10 cellular contexts compared by ENCODE assay signal in genomic region chrX:96372313-96373046, GRCh38.
A peak's percentile ranks its signal among the peaks of the same experiment; 100 is the strongest.
DNase-seq lines count a peak whose midpoint lies in the region; ATAC-seq and TF ChIP-seq lines count a peak whose summit lies in the region.
"Had no signal": no experiment of that assay in that cellular context is flagged by ENCODE, and none has a peak within 500 bp of the region (broad histone marks: within the 10 kb centered on the region; RNA-seq: fewer than 3 reads in every experiment).

No MANE protein-coding gene starts in this region.

- H3K27ac Mint-ChIP-seq in activated naive CD8-positive, alpha-beta T cell treated with anti-CD3 and anti-CD28 coated beads for 36 hours, result no peak overlapping the region
- H3K27ac Mint-ChIP-seq: T-helper 1 cell treated with Interleukin-12 subunit alpha and Interleukin-12 subunit beta and Interleukin-4 antibody, amounts not matched to agents 30 μg/mL and 1 μg/mL, for 36 hours had no signal

- peak overlapping the region; percentile 22 for H3K56ac ChIP-seq in mesendoderm (ENCODE audit: low read length)

- no peak overlapping the region for H3K23ac ChIP-seq in mesendoderm (ENCODE audit: low read length)

- no peak overlapping the region for H4K8ac ChIP-seq in mesendoderm (ENCODE audit: low read depth, low read length)

- H3K79me2 ChIP-seq in DOHH2 (ENCODE audit: control insufficient read depth, low read length) (no peaks in the 10 kb centered on the region), HCT116 (ENCODE audit: insufficient read depth, low read length) (no peaks in the 10 kb centered on the region), mesendoderm (ENCODE audit: control insufficient read depth, insufficient read depth, low read length) (no peaks in the 10 kb centered on the region)

- no peak overlapping the region for H3K18ac ChIP-seq in mesendoderm (ENCODE audit: low read length)

- RAD21 ChIA-PET in HCT116 (lab: Charles Lee; ENCODE audit: low non-redundant PET in 1 of 2, low total read pairs in 2 of 2, uncharacterized antibody in 2 of 2, unreplicated experiment in 2 of 2), result no interaction called here

- no peaks in the 10 kb centered on the region for H3K9me2 ChIP-seq in DOHH2 (replicated peaks; ENCODE audit: control insufficient read depth, low read length)
- H3K9me2 ChIP-seq in HCT116 (ENCODE audit: insufficient read depth), result no peaks in the 10 kb centered on the region

- H3K9ac ChIP-seq in HCT116 (ENCODE audit: low read length), result no peak overlapping the region
- H3K9ac ChIP-seq in colonic mucosa (ENCODE audit: low read depth in 2 of 2, low read length in 2 of 2), result no peak overlapping the region
- no peak overlapping the region for H3K9ac ChIP-seq in mesendoderm (ENCODE audit: low read length)

- no peak overlapping the region for H2BK120ac ChIP-seq in mesendoderm (ENCODE audit: low read depth, low read length)

- no TSS peak for BruUV-seq in HCT116 (replicated peaks; lab: Mats Ljungman, UMichigan)

- H2AK5ac ChIP-seq in mesendoderm (ENCODE audit: low read length), result no peak overlapping the region

- H3K4me1 Mint-ChIP-seq in activated naive CD8-positive, alpha-beta T cell treated with anti-CD3 and anti-CD28 coated beads for 36 hours, result no peaks in the 10 kb centered on the region

- intact Hi-C loops in HCT116 (cut with micrococcal nuclease) (no loop called here), colonic mucosa (cut with DNase I) (no loop called here)

- no peaks in the 10 kb centered on the region for H3K79me1 ChIP-seq in mesendoderm (ENCODE audit: low read length)

- CTCF ChIA-PET in HCT116 (lab: Charles Lee), result no interaction called here

- H3K36me3 Mint-ChIP-seq in activated naive CD8-positive, alpha-beta T cell treated with anti-CD3 and anti-CD28 coated beads for 36 hours, result no peaks in the 10 kb centered on the region

- H4K20me1 ChIP-seq in DOHH2 (ENCODE audit: control insufficient read depth, insufficient read depth, low read depth, low read length) (no peaks in the 10 kb centered on the region), HCT116 (ENCODE audit: insufficient read depth) (no peaks in the 10 kb centered on the region)

- peak; percentile 42; the same call in 1 of the 2 replicates for TF ChIP-seq RAD21 in HCT116 (IDR thresholded peaks at IDR 0.05; ENCODE audit: low read depth)

- ATAC-seq in HCT116, result no peak
- no peak for ATAC-seq in HG02840 (IDR thresholded peaks at IDR 0.05; ENCODE audit: low FRiP score, unreplicated experiment)

- H3K4ac ChIP-seq in mesendoderm (ENCODE audit: low read depth, low read length), result no peak overlapping the region

- TF ChIP-seq CTCF in DOHH2 (IDR thresholded peaks at IDR 0.05; ENCODE audit: low read depth, low read length, poor library complexity, severe bottlenecking) (peak; percentile 31), HCT116 (IDR thresholded peaks at IDR 0.05 in 2 of 3, conservative IDR thresholded peaks at IDR 0.05 in 1 of 3; ENCODE audit: borderline replicate concordance in 1 of 3, insufficient read depth in 1 of 3, low read depth in 2 of 3, low read length in 2 of 3) (peak in 2 of 3 experiments; percentile 32 to 48; a peak in 4 of 6 replicates), colonic mucosa (IDR thresholded peaks at IDR 0.05) (peak; percentile 54)

- H3K36me3 ChIP-seq in DOHH2 (ENCODE audit: control insufficient read depth, low read length) (no peaks in the 10 kb centered on the region), HCT116 (ENCODE audit: control insufficient read depth in 1 of 2, insufficient read depth in 2 of 2, low read length in 2 of 2) (no peaks in the 10 kb centered on the region), colonic mucosa (no peaks in the 10 kb centered on the region), mesendoderm (ENCODE audit: control insufficient read depth, insufficient read depth, low read length) (no peaks in the 10 kb centered on the region)

- no peaks in the 10 kb centered on the region for H3K9me3 ChIP-seq in DOHH2 (ENCODE audit: control insufficient read depth, insufficient read depth, low read length)
- no peaks in the 10 kb centered on the region for H3K9me3 ChIP-seq in HCT116 (ENCODE audit: control insufficient read depth in 1 of 2, insufficient read depth in 1 of 2, low read depth in 1 of 2, low read length in 2 of 2)
- H3K9me3 ChIP-seq in colonic mucosa, result no peaks in the 10 kb centered on the region

- H3K27me3 ChIP-seq in DOHH2 (ENCODE audit: control insufficient read depth, low read length), result no peaks in the 10 kb centered on the region
- H3K27me3 ChIP-seq in HCT116 (ENCODE audit: insufficient read depth, low read length), result no peaks in the 10 kb centered on the region
- no peaks in the 10 kb centered on the region for H3K27me3 ChIP-seq in colonic mucosa
- no peaks in the 10 kb centered on the region for H3K27me3 ChIP-seq in mesendoderm (ENCODE audit: insufficient read depth, low read length, poor library complexity)

- H3K4me1 ChIP-seq in DOHH2 (ENCODE audit: control insufficient read depth, low read length) (no peaks in the 10 kb centered on the region), HCT116 (ENCODE audit: control insufficient read depth in 1 of 2, insufficient read depth in 2 of 2, low read length in 2 of 2) (no peaks in the 10 kb centered on the region), colonic mucosa (no peaks in the 10 kb centered on the region), mesendoderm (ENCODE audit: control insufficient read depth, low read depth, low read length) (no peaks in the 10 kb centered on the region)

- H3K27ac ChIP-seq in DOHH2 (ENCODE audit: low read depth, low read length) (no peak overlapping the region), HCT116 (ENCODE audit: low read depth, low read length) (no peak overlapping the region), colonic mucosa (no peak overlapping the region), mesendoderm (ENCODE audit: low read depth, low read length) (no peak overlapping the region)
- H3K27ac ChIP-seq: skin epidermis had no signal

- no peak overlapping the region for H2AFZ ChIP-seq in HCT116 (ENCODE audit: low read depth, low read length, poor library complexity, severe bottlenecking)

- no peak overlapping the region for H2BK5ac ChIP-seq in mesendoderm (ENCODE audit: low read length)

- no peaks in the 10 kb centered on the region for H3K27me3 Mint-ChIP-seq in activated naive CD8-positive, alpha-beta T cell treated with anti-CD3 and anti-CD28 coated beads for 36 hours

- no peaks in the 10 kb centered on the region for H3F3A ChIP-seq in DOHH2 (ENCODE audit: control insufficient read depth, insufficient read depth)

- TF ChIP-seq POLR2A in HCT116 (IDR thresholded peaks at IDR 0.05; ENCODE audit: borderline replicate concordance, extremely low read depth, insufficient read depth, insufficient read length), result no peak

- H3K4me2 ChIP-seq in DOHH2 (ENCODE audit: low read length), result no peak overlapping the region
- no peak overlapping the region for H3K4me2 ChIP-seq in HCT116 (ENCODE audit: low read length)
- no peak overlapping the region for H3K4me2 ChIP-seq in mesendoderm (ENCODE audit: low read length)

- POLR2A ChIA-PET in HCT116 (lab: Charles Lee), result no interaction called here

- no CpG with 5 or more reads among the region's 7 CpGs for WGBS in mesendoderm (ENCODE audit: extremely low coverage, insufficient coverage, low lambda C conversion rate)

- peak; percentile 1 for DNase-seq in HCT116 (ENCODE audit: low read depth, low spot score)
- peak; percentile 24 to 60 for DNase-seq in NCI-H526 (lab: John Stamatoyannopoulos, UW)
- DNase-seq in colonic mucosa, result no peak
- peak; percentile 54 for DNase-seq in mesendoderm
- DNase-seq in activated naive CD8-positive, alpha-beta T cell treated with anti-CD3 and anti-CD28 coated beads for 36 hours, result no peak
- DNase-seq in effector CD4-positive, alpha-beta T cell, result no peak

- no peak overlapping the region for H4K5ac ChIP-seq in mesendoderm (ENCODE audit: low read length)

- H3K4me3 ChIP-seq in DOHH2 (ENCODE audit: low read length) (no peak overlapping the region), HCT116 (replicated peaks in 1 of 2; ENCODE audit: low read depth in 1 of 2, low read length in 2 of 2) (no peak overlapping the region), colonic mucosa (no peak overlapping the region), mesendoderm (ENCODE audit: low read length) (no peak overlapping the region)
- H3K4me3 ChIP-seq: skin epidermis had no signal

- no peak overlapping the region for H2BK15ac ChIP-seq in mesendoderm (replicated peaks; ENCODE audit: low read depth)

- no peak overlapping the region for H3K4me3 Mint-ChIP-seq in activated naive CD8-positive, alpha-beta T cell treated with anti-CD3 and anti-CD28 coated beads for 36 hours
- H3K4me3 Mint-ChIP-seq: T-helper 1 cell treated with Interleukin-12 subunit alpha and Interleukin-12 subunit beta and Interleukin-4 antibody, amounts not matched to agents 30 μg/mL and 1 μg/mL, for 36 hours had no signal

- no peaks in the 10 kb centered on the region for H3K9me3 Mint-ChIP-seq in activated naive CD8-positive, alpha-beta T cell treated with anti-CD3 and anti-CD28 coated beads for 36 hours
- H3K9me3 Mint-ChIP-seq: T-helper 1 cell treated with Interleukin-12 subunit alpha and Interleukin-12 subunit beta and Interleukin-4 antibody, amounts not matched to agents 30 μg/mL and 1 μg/mL, for 36 hours had no signal

TF ChIP-seq in HCT116, 20 proteins besides CTCF, POLR2A, EP300 and RAD21 (continues in another document):
- TF ChIP-seq SP1 (IDR thresholded peaks at IDR 0.05; ENCODE audit: low read depth) (no peak), FOSL1 (IDR thresholded peaks at IDR 0.05; ENCODE audit: low read depth) (no peak), EZH2phosphoT487 (IDR thresholded peaks at IDR 0.05; ENCODE audit: borderline replicate concordance) (no peak), EZH2 (IDR thresholded peaks at IDR 0.05) (no peak), TCF7L2 (IDR thresholded peaks at IDR 0.05; ENCODE audit: borderline replicate concordance, extremely low read depth, insufficient read depth, insufficient read length) (no peak), CEBPB (IDR thresholded peaks at IDR 0.05; ENCODE audit: low read depth) (no peak), MAX (IDR thresholded peaks at IDR 0.05) (no peak), ZNF274 (IDR thresholded peaks at IDR 0.05; ENCODE audit: low read depth, low read length) (no peak), ELF1 (IDR thresholded peaks at IDR 0.05; ENCODE audit: borderline replicate concordance, low read depth) (no peak), YY1 (IDR thresholded peaks at IDR 0.05; ENCODE audit: extremely low read depth, insufficient replicate concordance, low read depth, low read length) (no peak)

Comparison
In these comparisons a context has a peak if more than half of its experiments do, and no peak if none do; other contexts are left out.
1. DNase-seq: peak in HCT116 (single experiment), NCI-H526 (2 of 2) and mesendoderm (single experiment); none in colonic mucosa (single experiment), activated naive CD8-positive, alpha-beta T cell treated with anti-CD3 and anti-CD28 coated beads for 36 hours (single experiment) and effector CD4-positive, alpha-beta T cell (single experiment).
2. Peak in every context shown above with its lines, with median percentiles within 50 percentile points of each other: CTCF ChIP-seq.